13 cellular contexts compared by ENCODE assay signal in the genomic region with DNA sequence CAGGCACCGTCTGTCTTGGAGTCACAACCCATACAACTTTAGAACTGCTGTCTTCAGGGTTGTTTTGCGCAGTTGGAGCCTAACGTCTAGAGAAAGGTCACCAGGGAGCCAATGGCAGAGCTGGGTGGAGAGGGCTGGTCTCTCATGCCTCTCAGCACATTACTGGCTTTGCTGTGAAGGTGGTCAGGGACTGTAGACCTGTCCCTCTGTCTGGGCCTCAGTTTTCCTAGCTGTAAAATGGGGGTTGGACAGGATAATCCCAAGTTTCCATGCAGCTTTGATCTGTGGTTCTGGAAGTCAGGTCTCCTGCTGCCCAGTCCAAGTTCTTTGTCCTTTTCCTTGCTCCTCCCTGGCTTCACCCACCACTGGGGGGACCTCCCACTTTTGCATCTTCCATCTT. TPM values are rescaled to one million over a fixed set of nuclear protein-coding genes. Genes with fewer than 3 reads are reported as not detected.
DNase-seq lines count a peak whose midpoint lies in the region; ATAC-seq, FAIRE-seq and TF ChIP-seq lines count a peak whose summit lies in the region.
"Had no signal": no experiment of that assay in that cellular context is flagged by ENCODE, and none has a peak within 500 bp of the region (broad histone marks: within the 10 kb centered on the region; RNA-seq: fewer than 3 reads in every experiment).

No MANE protein-coding gene starts in this region.

- H3K27ac Mint-ChIP-seq in dendritic cell treated with granulocyte-macrophage colony-stimulating factor and Interleukin-4, amounts not matched to agents 40 ng/mL and 50 ng/mL, for 4 days: peak overlapping the region; percentile 74

- H3K4me3 ChIP-seq in A549: no peak overlapping the region
- H3K4me3 ChIP-seq in KMS-11 (IDR thresholded peaks at IDR 0.05; ENCODE audit: insufficient read depth, low read depth, low read length): no peak overlapping the region
- H3K4me3 ChIP-seq in parathyroid adenoma (ENCODE audit: low read depth, low read length): no peak overlapping the region
- no peak overlapping the region for H3K4me3 ChIP-seq in left lung
- H3K4me3 ChIP-seq in right cardiac atrium (ENCODE audit: low read length): no peak overlapping the region

- no peak for TF ChIP-seq RAD21 in A549 (conservative IDR thresholded peaks at IDR 0.05 in 1 of 2, IDR thresholded peaks at IDR 0.05 in 1 of 2)

- 61% methylated on average over 3 of the region's 3 CpGs for WGBS in A549 (ENCODE audit: missing lambda C conversion rate)
- WGBS in right cardiac atrium: 58% methylated on average over 3 of the region's 3 CpGs

- H3K36me3 ChIP-seq in KMS-11 (ENCODE audit: insufficient read depth): no peaks in the 10 kb centered on the region
- H3K36me3 ChIP-seq in parathyroid adenoma (ENCODE audit: control insufficient read depth, insufficient read depth, low read length): no peaks in the 10 kb centered on the region
- H3K36me3 ChIP-seq in left lung: no peaks in the 10 kb centered on the region

- ATAC-seq in A549: no peak
- no peak for ATAC-seq in HG02885 (IDR thresholded peaks at IDR 0.05; ENCODE audit: poor library complexity, unreplicated experiment)
- ATAC-seq in left lung: no peak
- ATAC-seq in right cardiac atrium: no peak

- H3K9me3 Mint-ChIP-seq in dendritic cell treated with granulocyte-macrophage colony-stimulating factor and Interleukin-4, amounts not matched to agents 40 ng/mL and 50 ng/mL, for 4 days: no peaks in the 10 kb centered on the region

- H3K4me2 ChIP-seq in A549 (peak overlapping the region; percentile 50), KMS-11 (peak overlapping the region; percentile 68; the same call in 1 of the 2 replicates), parathyroid adenoma (ENCODE audit: low read length) (no peak overlapping the region)

- H3K9me3 ChIP-seq in A549 (no peaks in the 10 kb centered on the region), parathyroid adenoma (ENCODE audit: control insufficient read depth, low read length) (no peaks in the 10 kb centered on the region), left lung (no peaks in the 10 kb centered on the region), right cardiac atrium (ENCODE audit: control insufficient read depth, low read length) (no peaks in the 10 kb centered on the region)

- no peaks in the 10 kb centered on the region for H4K20me1 ChIP-seq in KMS-11 (ENCODE audit: insufficient read depth)

- CTCF ChIA-PET in A549 (lab: Yijun Ruan, JAX): interaction anchor here (0.7 to 2.5 kb wide), 6 partner anchors 12 to 124 kb away, joined by 3 to 16 read pairs (median 6); no protein-coding TSS in a partner anchor

- TF ChIP-seq POLR2A in A549 (IDR thresholded peaks at IDR 0.05; ENCODE audit: low read length): no peak

- H3K27me3 ChIP-seq in KMS-11 (ENCODE audit: insufficient read depth, low read depth): no peaks in the 10 kb centered on the region
- H3K27me3 ChIP-seq in parathyroid adenoma (ENCODE audit: control insufficient read depth, insufficient read depth, low read length): no peaks in the 10 kb centered on the region
- no peaks in the 10 kb centered on the region for H3K27me3 ChIP-seq in left lung
- no peaks in the 10 kb centered on the region for H3K27me3 ChIP-seq in right cardiac atrium (ENCODE audit: control insufficient read depth, insufficient read depth)

- no peak for DNase-seq in A549 (ENCODE audit: low read depth in 1 of 2, low spot score in 1 of 2)
- DNase-seq in cerebellar nuclear complex (lab: John Stamatoyannopoulos, UW): no peak
- no peak for DNase-seq in left lung
- no peak for DNase-seq in right cardiac atrium
- DNase-seq: C1 segment of cervical spinal cord, NCI-H187, NCI-H526 treated with DMSO at 0.1 percent for 48 hours, SIG-M5 had no signal

- H2AFZ ChIP-seq in KMS-11 (ENCODE audit: low read depth): no peak overlapping the region
- peak overlapping the region; percentile 51 for H2AFZ ChIP-seq in parathyroid adenoma

- H3K79me2 ChIP-seq in KMS-11 (ENCODE audit: insufficient read depth, low read depth) (no peaks in the 10 kb centered on the region), parathyroid adenoma (no peaks in the 10 kb centered on the region)

- H3K36me3 Mint-ChIP-seq in dendritic cell treated with granulocyte-macrophage colony-stimulating factor and Interleukin-4, amounts not matched to agents 40 ng/mL and 50 ng/mL, for 4 days (ENCODE audit: low read depth): no peaks in the 10 kb centered on the region

- peaks cover 71% of the 10 kb centered on the region for H3K4me1 ChIP-seq in A549
- peaks cover 85% of the 10 kb centered on the region for H3K4me1 ChIP-seq in KMS-11 (ENCODE audit: low read depth, poor library complexity, severe bottlenecking)
- H3K4me1 ChIP-seq in parathyroid adenoma: peaks cover 41% of the 10 kb centered on the region
- peaks cover 16 to 35% of the 10 kb centered on the region in 2 donors for H3K4me1 ChIP-seq in left lung
- H3K4me1 ChIP-seq in right cardiac atrium (ENCODE audit: control insufficient read depth, insufficient read depth, low read length): no peaks in the 10 kb centered on the region

- peaks cover 64% of the 10 kb centered on the region for H3K4me1 Mint-ChIP-seq in dendritic cell treated with granulocyte-macrophage colony-stimulating factor and Interleukin-4, amounts not matched to agents 40 ng/mL and 50 ng/mL, for 4 days (ENCODE audit: low read depth)

- peaks cover 5% of the 10 kb centered on the region for H3K27me3 Mint-ChIP-seq in dendritic cell treated with granulocyte-macrophage colony-stimulating factor and Interleukin-4, amounts not matched to agents 40 ng/mL and 50 ng/mL, for 4 days

- intact Hi-C loops in dendritic cell treated with granulocyte-macrophage colony-stimulating factor and Interleukin-4, amounts not matched to agents 40 ng/mL and 50 ng/mL, for 4 days (cut with micrococcal nuclease): no loop called here
- intact Hi-C loops in left lung (cut with DNase I): no loop called here
- intact Hi-C loops in right cardiac atrium (cut with DNase I): no loop called here

- TF ChIP-seq CTCF in A549 (IDR thresholded peaks at IDR 0.05) (no peak), KMS-11 (conservative IDR thresholded peaks at IDR 0.05; ENCODE audit: low read depth, low read length) (no peak), parathyroid adenoma (IDR thresholded peaks at IDR 0.05) (no peak), left lung (IDR thresholded peaks at IDR 0.05) (no peak)

- H3K27ac ChIP-seq in A549: peak overlapping the region in 1 of 2 experiments; percentile 56; a peak in 3 of 6 replicates
- H3K27ac ChIP-seq in KMS-11: peak overlapping the region; percentile 57; the same call in 1 of the 2 replicates
- H3K27ac ChIP-seq in parathyroid adenoma: peak overlapping the region; percentile 6
- no peak overlapping the region for H3K27ac ChIP-seq in left lung
- H3K27ac ChIP-seq in right cardiac atrium (ENCODE audit: low read length): no peak overlapping the region

- no peak overlapping the region for H3K4me3 Mint-ChIP-seq in dendritic cell treated with granulocyte-macrophage colony-stimulating factor and Interleukin-4, amounts not matched to agents 40 ng/mL and 50 ng/mL, for 4 days

- FAIRE-seq in A549 (lab: Jason Lieb, UNC): no peak
- FAIRE-seq: H1 had no signal

- POLR2A ChIA-PET in A549 (lab: Yijun Ruan, JAX): no interaction called here

- no peak for TF ChIP-seq EP300 in A549 (IDR thresholded peaks at IDR 0.05)

- H3K9ac ChIP-seq in KMS-11 (no peak overlapping the region), parathyroid adenoma (no peak overlapping the region)

TF ChIP-seq in A549, 52 proteins besides CTCF, POLR2A, EP300 and RAD21:
- TF ChIP-seq HOXA7 (CRISPR knock-in tag; IDR thresholded peaks at IDR 0.05): no peak
- no peak for TF ChIP-seq POLR2AphosphoS2 (conservative IDR thresholded peaks at IDR 0.05; ENCODE audit: low read length)
- no peak for TF ChIP-seq RARB (CRISPR knock-in tag; IDR thresholded peaks at IDR 0.05)
- TF ChIP-seq HOXB5 (CRISPR knock-in tag; IDR thresholded peaks at IDR 0.05): no peak
- TF ChIP-seq CHD2 (IDR thresholded peaks at IDR 0.05; ENCODE audit: low read length, partially characterized antibody): no peak
- TF ChIP-seq ZC3H11A (IDR thresholded peaks at IDR 0.05): no peak
- no peak for TF ChIP-seq RFX5 (IDR thresholded peaks at IDR 0.05)
- TF ChIP-seq HDAC2 (IDR thresholded peaks at IDR 0.05): no peak
- TF ChIP-seq KDM5A (IDR thresholded peaks at IDR 0.05): no peak
- no peak for TF ChIP-seq EHMT2 (IDR thresholded peaks at IDR 0.05; ENCODE audit: low read depth)
- TF ChIP-seq CBX2 (IDR thresholded peaks at IDR 0.05; ENCODE audit: borderline replicate concordance, low read depth): no peak
- no peak for TF ChIP-seq HEYL (CRISPR knock-in tag; IDR thresholded peaks at IDR 0.05)
- no peak for TF ChIP-seq HES2 (IDR thresholded peaks at IDR 0.05)
- TF ChIP-seq ATOH8 (CRISPR knock-in tag; IDR thresholded peaks at IDR 0.05; ENCODE audit: low read depth): no peak
- TF ChIP-seq EHF (CRISPR knock-in tag; IDR thresholded peaks at IDR 0.05): no peak
- TF ChIP-seq BHLHE40 (IDR thresholded peaks at IDR 0.05; ENCODE audit: low read depth, low read length): no peak

RNA-seq across cellular contexts. Expression of gene EPB41L1, which starts 52.2 kb away (rescaled TPM):
- polyA plus RNA-seq in A549 (2011; rRNA removed) (45.9 and 50.0 TPM in 2 replicates), A549 (2017; fragmentation: RNase III; extraction: RNeasy Plus Mini Kit Qiagen cat#74134 plus additional on column Dnase treatment) (81.6 to 94.4 TPM (median 84.2 TPM) in 3 replicates), right cardiac atrium (12.1 TPM)
- polyA plus RNA-seq in A549 (2012; cell fraction: cytosol; rRNA removed): 45.6 and 53.1 TPM in 2 replicates
- 55.6 and 60.8 TPM in 2 replicates for polyA plus RNA-seq in A549 (2012; cell fraction: nucleus; rRNA removed)
- polyA minus RNA-seq in A549 (2011; rRNA and poly(A)+ RNA removed): 42.9 and 66.1 TPM in 2 replicates
- total RNA-seq in left lung (10 to 100 TPM; 41.5 to 80.1 TPM), right cardiac atrium (10 to 100 TPM; 21.9 to 33.8 (median 28.8) TPM)

Comparison
In these comparisons a context has a peak if more than half of its experiments do, and no peak if none do; other contexts are left out.
1. H3K27ac ChIP-seq: peak in KMS-11 (single experiment) and parathyroid adenoma (single experiment); none in left lung (0 of 2) and right cardiac atrium (single experiment).